18 cellular contexts compared by ENCODE assay signal in the genomic region with DNA sequence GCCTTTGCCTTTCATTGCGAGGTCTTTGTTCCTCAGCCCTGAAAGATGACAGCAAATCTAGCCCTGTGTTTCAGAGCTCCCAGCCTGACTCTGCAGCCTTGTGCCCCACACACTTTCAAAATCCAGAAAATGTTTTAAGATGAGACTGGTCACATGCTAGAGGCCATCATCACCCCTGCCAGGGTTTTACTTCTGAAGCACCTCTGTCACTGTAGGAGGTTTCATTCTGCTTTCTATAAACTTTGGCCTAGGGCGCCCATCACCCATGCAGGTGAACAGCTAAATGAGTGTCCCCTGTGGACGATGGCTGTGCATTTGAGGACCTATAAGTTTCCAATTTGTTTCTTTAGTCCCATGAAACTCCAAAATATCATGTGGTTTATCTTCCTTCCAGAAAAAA.
DNase-seq lines count a peak whose midpoint lies in the region; ATAC-seq, FAIRE-seq and TF ChIP-seq lines count a peak whose summit lies in the region.
"Had no signal": no experiment of that assay in that cellular context is flagged by ENCODE, and none has a peak within 500 bp of the region (broad histone marks: within the 10 kb centered on the region; RNA-seq: fewer than 3 reads in every experiment).

No MANE protein-coding gene starts in this region.

- H3K23ac ChIP-seq in IMR-90 (ENCODE audit: low read depth, low read length), result no peak overlapping the region

- H2AK5ac ChIP-seq in IMR-90 (ENCODE audit: low read depth, low read length), result no peak overlapping the region

- H3K27me3 ChIP-seq in IMR-90 (ENCODE audit: control insufficient read depth, insufficient read depth, low read length) (no peaks in the 10 kb centered on the region), keratinocyte (ENCODE audit: control insufficient read depth, extremely low read depth, insufficient read depth, low read length) (no peaks in the 10 kb centered on the region)
- H3K27me3 ChIP-seq: BE2C had no signal

- intact Hi-C loops in IMR-90 (cut with micrococcal nuclease), result no loop called here

- no peak overlapping the region; the same call in 2 of the 3 replicates for H2BK15ac ChIP-seq in IMR-90 (ENCODE audit: low read depth, low read length)

- H2AFZ ChIP-seq in IMR-90 (replicated peaks; ENCODE audit: low read length, poor library complexity), result no peak overlapping the region
- H2AFZ ChIP-seq in keratinocyte (ENCODE audit: control insufficient read depth, low read length), result no peak overlapping the region

- H3K27ac ChIP-seq in IMR-90 (ENCODE audit: insufficient read depth, low read length) (no peak overlapping the region), keratinocyte (ENCODE audit: control insufficient read depth, insufficient read depth, low read length) (no peak overlapping the region)
- H3K27ac ChIP-seq: C4-2B, HL-60 had no signal

- H2BK5ac ChIP-seq in IMR-90 (ENCODE audit: low read depth, low read length, poor library complexity, severe bottlenecking), result no peak overlapping the region

- TF ChIP-seq POLR2A in IMR-90 (IDR thresholded peaks at IDR 0.05; ENCODE audit: low read depth, low read length), result no peak

- 0 out of 2 replicates have a peak overlapping the region, but pooled peaks have one; percentile 25 for H2BK20ac ChIP-seq in IMR-90 (ENCODE audit: low read depth, low read length)

- WGBS in IMR-90 (ENCODE audit: extremely low coverage in 2 of 2, insufficient read length in 1 of 2), 2 experiments, result 100% methylated on average over 1 of the region's 3 CpGs; no CpG with 5 or more reads in 1 of the 2 experiments

- 0 out of 2 replicates have a peak overlapping the region, but pooled peaks have one; percentile 10 for H2BK120ac ChIP-seq in IMR-90 (ENCODE audit: low read depth, low read length)

- no peaks in the 10 kb centered on the region for H3K79me2 ChIP-seq in keratinocyte (ENCODE audit: control insufficient read depth, insufficient read depth, low read length)

- H3K36me3 ChIP-seq in IMR-90 (ENCODE audit: control insufficient read depth, insufficient read depth, low read length) (no peaks in the 10 kb centered on the region), keratinocyte (ENCODE audit: control insufficient read depth in 2 of 2, extremely low read depth in 1 of 2, insufficient read depth in 2 of 2, low read length in 2 of 2) (no peaks in the 10 kb centered on the region)
- H3K36me3 ChIP-seq: BE2C, HAP-1 had no signal

- H4K20me1 ChIP-seq in IMR-90 (ENCODE audit: insufficient read depth, low read length), result no peaks in the 10 kb centered on the region
- no peaks in the 10 kb centered on the region for H4K20me1 ChIP-seq in keratinocyte (ENCODE audit: control insufficient read depth, extremely low read depth, insufficient read depth, low read length)

- peaks cover 2% of the 10 kb centered on the region for H3K9me1 ChIP-seq in IMR-90 (ENCODE audit: insufficient read depth, low read length)
- H3K9me1 ChIP-seq in keratinocyte (ENCODE audit: control insufficient read depth, extremely low read depth, insufficient read depth, low read length), result no peaks in the 10 kb centered on the region

- H3K4me1 ChIP-seq in IMR-90 (ENCODE audit: control insufficient read depth, insufficient read depth, low read length), result no peaks in the 10 kb centered on the region; the same call in 1 of the 2 replicates
- H3K4me1 ChIP-seq in keratinocyte (ENCODE audit: control insufficient read depth, extremely low read depth, insufficient read depth, low read length), result peaks cover 21% of the 10 kb centered on the region
- H3K4me1 ChIP-seq: BE2C, HAP-1 had no signal

- POLR2A ChIA-PET in IMR-90 (lab: Charles Lee; ENCODE audit: unreplicated experiment), result no interaction called here

- no peak overlapping the region for H3K18ac ChIP-seq in IMR-90 (ENCODE audit: low read depth, low read length)

- dilution Hi-C loops in IMR-90 (cut with HindIII; ENCODE audit: low sequenced_read_pairs, unreplicated experiment) (no loop called here), keratinocyte (cut with MboI; ENCODE audit: extremely low pct_ligation_motif_present, low sequenced_read_pairs) (no loop called here)

- no peak overlapping the region for H3K9ac ChIP-seq in IMR-90 (ENCODE audit: low read depth, low read length)
- no peak overlapping the region for H3K9ac ChIP-seq in keratinocyte (ENCODE audit: control insufficient read depth, extremely low read depth, insufficient read depth, low read length)

- H2AK9ac ChIP-seq in IMR-90 (replicated peaks; ENCODE audit: low read depth, low read length, poor library complexity), result no peak overlapping the region

- in situ Hi-C loops in IMR-90 (cut with MboI; ENCODE audit: low sequenced_read_pairs), result no loop called here

- TF ChIP-seq CTCF in IMR-90 (conservative IDR thresholded peaks at IDR 0.05; ENCODE audit: low read depth, low read length), result no peak
- no peak for TF ChIP-seq CTCF in keratinocyte (optimal IDR thresholded peaks at IDR 0.05 in 1 of 3, IDR thresholded peaks at IDR 0.05 in 1 of 3, conservative IDR thresholded peaks at IDR 0.05 in 1 of 3; ENCODE audit: extremely low read depth in 1 of 3, insufficient read depth in 2 of 3, low read length in 3 of 3)

- H3K4ac ChIP-seq in IMR-90 (ENCODE audit: low read depth, low read length), result no peak overlapping the region

- H3K9me3 ChIP-seq in IMR-90 (ENCODE audit: control insufficient read depth, insufficient read depth, low read length) (no peaks in the 10 kb centered on the region), keratinocyte (ENCODE audit: control insufficient read depth, low read depth, low read length) (no peaks in the 10 kb centered on the region)
- H3K9me3 ChIP-seq: BE2C, HAP-1 had no signal

- no peak for TF ChIP-seq RAD21 in IMR-90 (IDR thresholded peaks at IDR 0.05; ENCODE audit: low read length)

- H4K8ac ChIP-seq in IMR-90 (ENCODE audit: low read depth in 2 of 2, low read length in 2 of 2), result no peak overlapping the region; a peak in 1 of 4 replicates

- H3K14ac ChIP-seq in IMR-90 (replicated peaks; ENCODE audit: low read depth, low read length), result no peak overlapping the region

- H3K4me3 ChIP-seq in IMR-90 (ENCODE audit: insufficient read depth, low read depth, low read length) (no peak overlapping the region), keratinocyte (ENCODE audit: control insufficient read depth in 2 of 3, extremely low read depth in 1 of 3, insufficient read depth in 2 of 3, low read depth in 1 of 3, low read length in 3 of 3) (no peak overlapping the region)
- H3K4me3 ChIP-seq: GM12878, HAP-1 had no signal

- ATAC-seq in GM18867 (IDR thresholded peaks at IDR 0.05; ENCODE audit: unreplicated experiment) (peak; percentile 60), IMR-90 (ENCODE audit: low read depth) (no peak), GM18519 (IDR thresholded peaks at IDR 0.05; ENCODE audit: low FRiP score, unreplicated experiment) (no peak)
- ATAC-seq: GM12878 had no signal

- no peak overlapping the region for H4K5ac ChIP-seq in IMR-90 (ENCODE audit: low read depth, low read length)

- no peak overlapping the region for H3K56ac ChIP-seq in IMR-90 (ENCODE audit: extremely low read depth, insufficient read depth, low read length)

- FAIRE-seq in keratinocyte (lab: Jason Lieb, UNC), result peak; percentile 53
- FAIRE-seq: GM12878, GM18507, GM19239 had no signal

- H3K79me1 ChIP-seq in IMR-90 (ENCODE audit: low read depth in 1 of 2, low read length in 2 of 2), result no peaks in the 10 kb centered on the region

- H3K4me2 ChIP-seq in IMR-90 (ENCODE audit: low read depth, low read length) (no peak overlapping the region), keratinocyte (ENCODE audit: control insufficient read depth, extremely low read depth, insufficient read depth, low read depth, low read length) (no peak overlapping the region)

- no TSS peak for BruUV-seq in IMR-90 (replicated peaks; lab: Mats Ljungman, UMichigan)

- CTCF ChIA-PET in IMR-90 (lab: Yijun Ruan, JAX), result no interaction called here

- DNase-seq in IMR-90 (no peak), keratinocyte (ENCODE audit: low read depth, low spot score) (no peak), NCI-H1694 treated with DMSO at 0.1 percent for 48 hours (lab: John Stamatoyannopoulos, UW) (no peak), HPDE6-E6E7 (ENCODE audit: extremely low spot score) (no peak), NCI-H2107 treated with DMSO at 0.1 percent for 48 hours (lab: John Stamatoyannopoulos, UW; ENCODE audit: unreplicated experiment) (no peak)
- DNase-seq: BE2C; CD4-positive, alpha-beta memory T cell; DMS79; GOT3; KG1 had no signal

- H4K91ac ChIP-seq in IMR-90 (ENCODE audit: insufficient read depth, low read depth, low read length), result no peak overlapping the region

TF ChIP-seq in IMR-90, 13 proteins besides CTCF, POLR2A, EP300 and RAD21:
- no peak for TF ChIP-seq MXI1 (IDR thresholded peaks at IDR 0.05; ENCODE audit: borderline replicate concordance, low read depth, low read length)
- TF ChIP-seq RFX5 (IDR thresholded peaks at IDR 0.05; ENCODE audit: low read depth, low read length), result no peak
- no peak for TF ChIP-seq CHD1 (IDR thresholded peaks at IDR 0.05; ENCODE audit: low read depth, low read length)
- no peak for TF ChIP-seq RCOR1 (IDR thresholded peaks at IDR 0.05; ENCODE audit: insufficient replicate concordance, low read length)
- no peak for TF ChIP-seq SMC3 (IDR thresholded peaks at IDR 0.05; ENCODE audit: low read depth, low read length)
- no peak for TF ChIP-seq CEBPB (IDR thresholded peaks at IDR 0.05; ENCODE audit: low read depth, low read length)
